In genomic region chr2:170250584-170250983, GRCh38 we compare ENCODE assay signal across 28 cellular contexts.
"Had no signal": no experiment of that assay in that cellular context is flagged by ENCODE, and none has a peak within 500 bp of the region (broad histone marks: within the 10 kb centered on the region; RNA-seq: fewer than 3 reads in every experiment).

No MANE protein-coding gene starts in this region.

- H3K27ac Mint-ChIP-seq: dendritic cell treated with granulocyte-macrophage colony-stimulating factor and Interleukin-4, amounts not matched to agents 40 ng/mL and 50 ng/mL, for 4 days; effector memory CD8-positive, alpha-beta T cell had no signal

- DNase-seq: colonic mucosa; cortex of kidney; dermis blood vessel endothelial cell; dorsolateral prefrontal cortex; effector CD4-positive, alpha-beta T cell; effector CD8-positive, alpha-beta T cell; effector memory CD4-positive, alpha-beta T cell; effector memory CD8-positive, alpha-beta T cell; erythroblast; esophagus squamous epithelium; foreskin fibroblast; foreskin keratinocyte; foreskin melanocyte; gastrocnemius medialis; glutamatergic neuron; head of caudate nucleus; heart left ventricle; heart right ventricle had no signal

- H3K27me3 Mint-ChIP-seq: dendritic cell treated with granulocyte-macrophage colony-stimulating factor and Interleukin-4, amounts not matched to agents 40 ng/mL and 50 ng/mL, for 4 days had no signal

- H3K27ac ChIP-seq: colonic mucosa, coronary artery, dorsolateral prefrontal cortex, epithelial cell of prostate, esophagus muscularis mucosa, esophagus squamous epithelium, foreskin keratinocyte, gastrocnemius medialis, gastroesophageal sphincter, heart left ventricle, heart right ventricle had no signal

- H3K27me3 ChIP-seq: colonic mucosa, esophagus squamous epithelium, gastrocnemius medialis, gastroesophageal sphincter had no signal

- H3K36me3 ChIP-seq: colonic mucosa, esophagus muscularis mucosa, esophagus squamous epithelium, gastrocnemius medialis, gastroesophageal sphincter, heart left ventricle, heart right ventricle had no signal

- H3K9me3 Mint-ChIP-seq: dendritic cell treated with granulocyte-macrophage colony-stimulating factor and Interleukin-4, amounts not matched to agents 40 ng/mL and 50 ng/mL, for 4 days; effector memory CD8-positive, alpha-beta T cell had no signal

- H3K9me3 ChIP-seq: colonic mucosa, esophagus muscularis mucosa, esophagus squamous epithelium, gastrocnemius medialis, gastroesophageal sphincter, heart left ventricle, heart right ventricle had no signal

- H3K4me3 ChIP-seq: colonic mucosa, coronary artery, dorsolateral prefrontal cortex, esophagus muscularis mucosa, esophagus squamous epithelium, gastrocnemius medialis, gastroesophageal sphincter, heart left ventricle, heart right ventricle had no signal

- H3K4me1 ChIP-seq: colonic mucosa, esophagus muscularis mucosa, esophagus squamous epithelium, foreskin keratinocyte, gastrocnemius medialis, gastroesophageal sphincter, heart left ventricle, heart right ventricle had no signal

- FAIRE-seq: colon, endometrium, endothelial cell of umbilical vein, frontal cortex had no signal

- H3K4me3 Mint-ChIP-seq: dendritic cell treated with granulocyte-macrophage colony-stimulating factor and Interleukin-4, amounts not matched to agents 40 ng/mL and 50 ng/mL, for 4 days; effector memory CD8-positive, alpha-beta T cell had no signal

- ATAC-seq: effector memory CD8-positive, alpha-beta T cell; esophagus mucosa; foreskin keratinocyte; gastrocnemius medialis; gastroesophageal sphincter; heart left ventricle; heart right ventricle had no signal
